Comparison of ENCODE assay signal across 8 cellular contexts in genomic region chr14:74362361-74362915, GRCh38. TPM values are rescaled to one million over a fixed set of nuclear protein-coding genes. Genes with fewer than 3 reads are reported as not detected.
DNase-seq lines count a peak whose midpoint lies in the region; ATAC-seq, FAIRE-seq and TF ChIP-seq lines count a peak whose summit lies in the region.

No MANE protein-coding gene starts in this region.

- peaks cover 11% of the 10 kb centered on the region for H3K27me3 Mint-ChIP-seq in activated T-helper 17 cell treated with anti-CD3 and anti-CD28 coated beads, Interleukin-2, amount 50 U/mL, for 72 hours

- H3K9me3 Mint-ChIP-seq in activated T-helper 17 cell treated with anti-CD3 and anti-CD28 coated beads, Interleukin-2, amount 50 U/mL, for 72 hours: no peaks in the 10 kb centered on the region

- H3K4me3 ChIP-seq in suprapubic skin: no peak overlapping the region

- H3K9me3 ChIP-seq in suprapubic skin: no peaks in the 10 kb centered on the region

- DNase-seq in DMS153 treated with DMSO at 0.1 percent for 48 hours (lab: John Stamatoyannopoulos, UW; ENCODE audit: unreplicated experiment) (peak; percentile 45), Kasumi-1 (lab: John Stamatoyannopoulos, UW) (peak; percentile 71 to 72), RCC 7860 (ENCODE audit: low spot score) (peak; percentile 8), foreskin keratinocyte (peak; percentile 14 to 43), non-pigmented ciliary epithelial cell (ENCODE audit: low read depth) (peak; percentile 20), suprapubic skin (ENCODE audit: low spot score in 2 of 2) (peak; percentile 87 to 89)

- TF ChIP-seq POLR2A in suprapubic skin (IDR thresholded peaks at IDR 0.05): no peak

- WGBS in suprapubic skin: 0% methylated on average over 7 of the region's 12 CpGs

- FAIRE-seq in RCC 7860 (lab: Jason Lieb, UNC): no peak

- no peaks in the 10 kb centered on the region for H3K4me1 Mint-ChIP-seq in activated T-helper 17 cell treated with anti-CD3 and anti-CD28 coated beads, Interleukin-2, amount 50 U/mL, for 72 hours

- no peaks in the 10 kb centered on the region for H3K36me3 Mint-ChIP-seq in activated T-helper 17 cell treated with anti-CD3 and anti-CD28 coated beads, Interleukin-2, amount 50 U/mL, for 72 hours (ENCODE audit: low read depth)

- TF ChIP-seq EP300 in suprapubic skin (IDR thresholded peaks at IDR 0.05): no peak

- peaks cover 16% of the 10 kb centered on the region for H3K27me3 ChIP-seq in foreskin keratinocyte
- peaks cover 10% of the 10 kb centered on the region for H3K27me3 ChIP-seq in suprapubic skin

- peak; percentile 92 for TF ChIP-seq CTCF in foreskin keratinocyte (conservative IDR thresholded peaks at IDR 0.05)
- peak; percentile 76 to 96 for TF ChIP-seq CTCF in suprapubic skin (IDR thresholded peaks at IDR 0.05)

- H3K36me3 ChIP-seq in suprapubic skin: no peaks in the 10 kb centered on the region

- peak; percentile 70 for ATAC-seq in activated T-helper 17 cell treated with anti-CD3 and anti-CD28 coated beads, Interleukin-2, amount 50 U/mL, for 72 hours (replicated peaks)
- peak; percentile 69 for ATAC-seq in foreskin keratinocyte
- no peak for ATAC-seq in GM21576 (IDR thresholded peaks at IDR 0.05; ENCODE audit: unreplicated experiment)

- H3K4me1 ChIP-seq in foreskin keratinocyte (no peaks in the 10 kb centered on the region), suprapubic skin (peaks cover 3% of the 10 kb centered on the region)

- no peak overlapping the region for H3K27ac ChIP-seq in foreskin keratinocyte
- H3K27ac ChIP-seq in suprapubic skin: no peak overlapping the region

- H3K27ac Mint-ChIP-seq in activated T-helper 17 cell treated with anti-CD3 and anti-CD28 coated beads, Interleukin-2, amount 50 U/mL, for 72 hours: no peak overlapping the region

- H3K4me3 Mint-ChIP-seq in activated T-helper 17 cell treated with anti-CD3 and anti-CD28 coated beads, Interleukin-2, amount 50 U/mL, for 72 hours: no peak overlapping the region

RNA-seq across cellular contexts. Expression of gene VRTN, which starts 14.2 kb away (rescaled TPM):
- not detected for total RNA-seq in activated T-helper 17 cell treated with anti-CD3 and anti-CD28 coated beads, Interleukin-2, amount 50 U/mL, for 72 hours
- total RNA-seq in foreskin keratinocyte (not detected in 2 replicates), suprapubic skin (under 1 TPM in 2 of 4 donors, not detected in 2; 0.17 to 0.21 TPM)
- not detected in 2 replicates for polyA plus RNA-seq in foreskin keratinocyte

RNA-seq across cellular contexts. Expression of gene ABCD4, which starts 59.7 kb away (rescaled TPM):
- total RNA-seq in activated T-helper 17 cell treated with anti-CD3 and anti-CD28 coated beads, Interleukin-2, amount 50 U/mL, for 72 hours: 10 to 100 TPM; 55.4 to 57.1 TPM
- 14.9 and 16.3 TPM in 2 replicates for total RNA-seq in foreskin keratinocyte
- 19.3 and 20.0 TPM in 2 replicates for polyA plus RNA-seq in foreskin keratinocyte
- 10 to 100 TPM; 22.2 to 87.5 (median 43.5) TPM for total RNA-seq in suprapubic skin

Comparison
In these comparisons a context has a peak if more than half of its experiments do, and no peak if none do; other contexts are left out.
1. DNase-seq: peak in every context shown above with its lines; median percentile 88 in suprapubic skin; 72 in Kasumi-1; 45 in DMS153 treated with DMSO at 0.1 percent for 48 hours; 28 in foreskin keratinocyte; 20 in non-pigmented ciliary epithelial cell; 8 in RCC 7860.